In genomic region chr17:7842950-7843535, GRCh38 we compare ENCODE assay signal across 8 cellular contexts. TPM values are rescaled to one million over a fixed set of nuclear protein-coding genes. Genes with fewer than 3 reads are reported as not detected.
DNase-seq lines count a peak whose midpoint lies in the region; ATAC-seq and TF ChIP-seq lines count a peak whose summit lies in the region.

No MANE protein-coding gene starts in this region.

- H3K27me3 Mint-ChIP-seq in CD8-positive, alpha-beta memory T cell = peaks cover 0 to 15% of the 10 kb centered on the region in 2 donors

- H3K4me1 ChIP-seq in CD8-positive, alpha-beta memory T cell (ENCODE audit: insufficient read depth, low read length) = peaks cover 47% of the 10 kb centered on the region

- H3K36me3 Mint-ChIP-seq in CD8-positive, alpha-beta memory T cell = peaks cover 0 to 69% (median 0%) of the 10 kb centered on the region in 3 donors

- in situ Hi-C loops in brain microvascular endothelial cell (cut with HindIII; ENCODE audit: low pct_ligation_motif_present, low sequenced_read_pairs) = no loop called here

- no peak for TF ChIP-seq CTCF in RWPE1 (conservative IDR thresholded peaks at IDR 0.05; ENCODE audit: low read depth)
- TF ChIP-seq CTCF in brain microvascular endothelial cell (IDR thresholded peaks at IDR 0.05; ENCODE audit: low read depth, low read length, missing control alignments) = peak; percentile 2

- H3K4me3 Mint-ChIP-seq in CD8-positive, alpha-beta memory T cell = peak overlapping the region; percentile 84 to 99 (median 97)

- peaks cover 0 to 5% (median 0%) of the 10 kb centered on the region in 5 donors for H3K9me3 Mint-ChIP-seq in CD8-positive, alpha-beta memory T cell

- POLR2A ChIA-PET in CD8-positive, alpha-beta memory T cell (lab: Charles Lee) = interaction anchor here (1.1 to 4.8 kb wide), 4 partner anchors 8 to 73 kb away, joined by 4 to 44 read pairs (median 7); partner anchors contain the start of genes KDM6B, NAA38 and RNF227
- POLR2A ChIA-PET in RWPE1 (lab: Yijun Ruan, JAX; ENCODE audit: low non-redundant PET) = interaction anchor here (1.2 to 1.5 kb wide), 2 partner anchors 8 to 14 kb away, joined by 3 to 5 read pairs; partner anchors contain the start of gene NAA38

- H3K9me3 ChIP-seq in CD8-positive, alpha-beta memory T cell (ENCODE audit: low read length) = no peaks in the 10 kb centered on the region
- H3K9me3 ChIP-seq in iPS-18c (ENCODE audit: control insufficient read depth, insufficient read depth, low read length) = no peaks in the 10 kb centered on the region

- H3K27ac ChIP-seq in CD8-positive, alpha-beta memory T cell (ENCODE audit: low read depth, low read length) = peak overlapping the region; percentile 99
- H3K27ac ChIP-seq in RWPE1 = peak overlapping the region; percentile 94
- H3K27ac ChIP-seq in brain microvascular endothelial cell = peak overlapping the region; percentile 99

- no peaks in the 10 kb centered on the region for H3K36me3 ChIP-seq in CD8-positive, alpha-beta memory T cell (ENCODE audit: insufficient read depth, low read length)
- H3K36me3 ChIP-seq in H7 (replicated peaks; ENCODE audit: control insufficient read depth, insufficient read depth, low read length) = no peaks in the 10 kb centered on the region
- peaks cover 8% of the 10 kb centered on the region for H3K36me3 ChIP-seq in brain microvascular endothelial cell (replicated peaks)

- peak overlapping the region; percentile 97 to 100 (median 100) for H3K27ac Mint-ChIP-seq in CD8-positive, alpha-beta memory T cell

- DNase-seq in CD8-positive, alpha-beta memory T cell = peak in 3 of 5 donors; percentile 50 to 80 (median 60)
- DNase-seq in H7 = peak; percentile 79
- DNase-seq in RWPE1 (ENCODE audit: low spot score) = no peak
- peak; percentile 81 for DNase-seq in brain microvascular endothelial cell
- DNase-seq in skeletal muscle cell (ENCODE audit: low read depth) = peak; percentile 76

- H3K4me3 ChIP-seq in CD8-positive, alpha-beta memory T cell (ENCODE audit: low read length) = peak overlapping the region; percentile 92
- H3K4me3 ChIP-seq in H7 (ENCODE audit: insufficient read depth, low read depth, low read length) = peak overlapping the region; percentile 86
- peak overlapping the region; percentile 78 for H3K4me3 ChIP-seq in brain microvascular endothelial cell (ENCODE audit: low read depth, low read length)
- peak overlapping the region; percentile 75 for H3K4me3 ChIP-seq in iPS-18c (ENCODE audit: insufficient read depth, low read depth, low read length)
- H3K4me3 ChIP-seq in skeletal muscle cell (ENCODE audit: low read depth, low read length) = peak overlapping the region; percentile 71

- H3K27me3 ChIP-seq in CD8-positive, alpha-beta memory T cell (ENCODE audit: insufficient read depth, low read length, poor library complexity, severe bottlenecking) = no peaks in the 10 kb centered on the region
- H3K27me3 ChIP-seq in H7 (ENCODE audit: control insufficient read depth, insufficient read depth, low read length) (peaks cover 39% of the 10 kb centered on the region), brain microvascular endothelial cell (replicated peaks) (no peaks in the 10 kb centered on the region)

- ATAC-seq in GM19455 (IDR thresholded peaks at IDR 0.05; ENCODE audit: unreplicated experiment) (no peak), HG03159 (IDR thresholded peaks at IDR 0.05; ENCODE audit: unreplicated experiment) (no peak)

- CTCF ChIA-PET in CD8-positive, alpha-beta memory T cell (lab: Charles Lee) = interaction anchor here (1.1 to 1.8 kb wide), 4 partner anchors 8 to 13 kb away, joined by 3 to 9 read pairs (median 5); partner anchors contain the start of gene KDM6B
- CTCF ChIA-PET in RWPE1 (lab: Yijun Ruan, JAX) = interaction anchor here (0.5 to 1.3 kb wide), 5 partner anchors 10 to 214 kb away, joined by 3 to 5 read pairs (median 3); partner anchors contain the start of gene TP53

- peaks cover 53 to 62% (median 56%) of the 10 kb centered on the region in 3 donors for H3K4me1 Mint-ChIP-seq in CD8-positive, alpha-beta memory T cell

RNA-seq across cellular contexts. Expression of gene KDM6B, which starts 9.0 kb away (rescaled TPM):
- total RNA-seq in CD8-positive, alpha-beta memory T cell = 10 to 100 TPM; 84.2 to 89.7 TPM
- 1.2 TPM for polyA plus RNA-seq in CD8-positive, alpha-beta memory T cell
- total RNA-seq in H7 (2014; rRNA removed; shearing (Covaris generic)) = 1.1 and 1.6 TPM in 2 replicates

RNA-seq across cellular contexts. Expression of gene TMEM88, which starts 11.8 kb away (rescaled TPM):
- total RNA-seq in CD8-positive, alpha-beta memory T cell = 1 to 10 TPM; 5.3 to 5.5 TPM
- not detected for polyA plus RNA-seq in CD8-positive, alpha-beta memory T cell
- total RNA-seq in H7 (2014; rRNA removed; shearing (Covaris generic)) = 7.2 and 27.0 TPM in 2 replicates

RNA-seq across cellular contexts. Expression of gene NAA38, which starts 14.3 kb away (rescaled TPM):
- 10 to 100 TPM; 58.2 to 65.0 TPM for total RNA-seq in CD8-positive, alpha-beta memory T cell
- 162 TPM for polyA plus RNA-seq in CD8-positive, alpha-beta memory T cell
- total RNA-seq in H7 (2014; rRNA removed; shearing (Covaris generic)) = 59.0 and 81.9 TPM in 2 replicates

RNA-seq across cellular contexts. Expression of gene CYB5D1, which starts 14.8 kb away (rescaled TPM):
- 10 to 100 TPM; 16.4 to 17.6 TPM for total RNA-seq in CD8-positive, alpha-beta memory T cell
- 3.1 TPM for polyA plus RNA-seq in CD8-positive, alpha-beta memory T cell
- 10.2 and 10.3 TPM in 2 replicates for total RNA-seq in H7 (2014; rRNA removed; shearing (Covaris generic))

RNA-seq across cellular contexts. Expression of gene CHD3, which starts 45.5 kb away (rescaled TPM):
- 100 to 1,000 TPM; 116 to 123 TPM for total RNA-seq in CD8-positive, alpha-beta memory T cell
- 20.1 TPM for polyA plus RNA-seq in CD8-positive, alpha-beta memory T cell
- 30.1 TPM in 2 replicates for total RNA-seq in H7 (2014; rRNA removed; shearing (Covaris generic))

Comparison
In these comparisons a context has a peak if more than half of its experiments do, and no peak if none do; other contexts are left out.
1. RNA of gene KDM6B, which starts 9.0 kb away (total RNA-seq): 84.2 to 89.7 TPM in CD8-positive, alpha-beta memory T cell; 1.1 to 1.6 TPM in H7; every median in the first group is over 10 times any median in the second.
2. Peak in every context shown above with its lines, with median percentiles within 50 percentile points of each other: H3K27ac ChIP-seq and H3K4me3 ChIP-seq.